In the genomic region with DNA sequence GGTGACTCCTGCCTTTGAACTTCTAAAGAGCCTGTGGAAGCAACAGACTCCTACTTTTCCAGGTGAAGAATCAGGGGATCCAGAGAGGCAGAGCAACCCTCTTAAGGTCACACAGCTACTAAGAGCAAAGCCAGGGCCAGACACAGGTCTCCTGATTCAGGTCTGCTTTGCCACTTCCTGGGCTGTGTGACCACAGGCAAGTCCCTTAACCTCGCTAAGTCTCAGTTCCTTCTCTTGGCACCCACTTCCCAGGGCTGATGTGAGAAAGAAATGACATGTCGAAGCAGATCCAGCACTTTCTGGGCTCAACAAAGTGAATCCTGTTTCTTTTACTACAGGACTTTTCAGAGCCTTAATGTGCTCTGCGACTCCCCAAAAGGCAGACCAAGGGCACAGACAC, we compare ENCODE assay signal across 1 cellular context.
TF ChIP-seq lines count a peak whose summit lies in the region.

No MANE protein-coding gene starts in this region.

TF ChIP-seq in HepG2, 621 proteins besides CTCF, POLR2A, EP300 and RAD21:
- peak; percentile 71; the same call in 1 of the 2 replicates for TF ChIP-seq ZNF768 (CRISPR knock-in tag; IDR thresholded peaks at IDR 0.05)
- TF ChIP-seq, protein P1, sequence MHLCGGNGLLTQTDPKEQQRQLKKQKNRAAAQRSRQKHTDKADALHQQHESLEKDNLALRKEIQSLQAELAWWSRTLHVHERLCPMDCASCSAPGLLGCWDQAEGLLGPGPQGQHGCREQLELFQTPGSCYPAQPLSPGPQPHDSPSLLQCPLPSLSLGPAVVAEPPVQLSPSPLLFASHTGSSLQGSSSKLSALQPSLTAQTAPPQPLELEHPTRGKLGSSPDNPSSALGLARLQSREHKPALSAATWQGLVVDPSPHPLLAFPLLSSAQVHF (CRISPR knock-in tag; IDR thresholded peaks at IDR 0.05), result no peak
